In genomic region chr2:74836675-74837401, GRCh38 we compare ENCODE assay signal across 1 cellular context.
TF ChIP-seq lines count a peak whose summit lies in the region.

No MANE protein-coding gene starts in this region.

TF ChIP-seq in K562, 482 proteins besides CTCF, POLR2A, EP300 and RAD21:
- TF ChIP-seq ZNF197 (CRISPR knock-in tag; IDR thresholded peaks at IDR 0.05; ENCODE audit: low read depth) (no peak), ARID3A (IDR thresholded peaks at IDR 0.05; ENCODE audit: borderline replicate concordance, low read depth, low read length) (0 out of 2 replicates have a peak, but pooled peaks have one; percentile 28), MNT (conservative IDR thresholded peaks at IDR 0.05) (no peak)
